18 cellular contexts compared by ENCODE assay signal in genomic region chr19:35871611-35872010, GRCh38. TPM values are rescaled to one million over a fixed set of nuclear protein-coding genes. Genes with fewer than 3 reads are reported as not detected.
DNase-seq lines count a peak whose midpoint lies in the region; ATAC-seq and TF ChIP-seq lines count a peak whose summit lies in the region.
"Had no signal": no experiment of that assay in that cellular context is flagged by ENCODE, and none has a peak within 500 bp of the region (broad histone marks: within the 10 kb centered on the region; RNA-seq: fewer than 3 reads in every experiment).

No MANE protein-coding gene starts in this region.

- peak; percentile 25 for DNase-seq in Right ventricle myocardium inferior (ENCODE audit: missing footprints)
- no peak for DNase-seq in cardiac septum (ENCODE audit: low spot score)
- peak; percentile 50 for DNase-seq in osteoblast (ENCODE audit: insufficient read length, low spot score, missing footprints)
- no peak for DNase-seq in stimulated activated CD4-positive, alpha-beta T cell treated with anti-CD3 and anti-CD28 coated beads, Interleukin-1b, Interleukin-23, amount 100 ng/mL, for 48 hours
- DNase-seq: AML-193; Caco-2; Calu3; CD4-positive, alpha-beta T cell; CD8-positive, alpha-beta T cell; DMS79 treated with DMSO at 0.1 percent for 48 hours; GF-D8 had no signal

- H3K27ac ChIP-seq in osteoblast (ENCODE audit: low read depth, low read length): no peak overlapping the region
- H3K27ac ChIP-seq: 22Rv1; A549; BLaER1 treated with 17β-estradiol and CSF1 and Interleukin-3, amounts not matched to agents 10 nM and 100 nM; C4-2B had no signal

- no peaks in the 10 kb centered on the region for H3K36me3 ChIP-seq in osteoblast (ENCODE audit: insufficient read depth, low read length)
- H3K36me3 ChIP-seq: BLaER1 treated with 17β-estradiol and CSF1 and Interleukin-3, amounts not matched to agents 10 nM and 100 nM had no signal

- no peak overlapping the region for H2AFZ ChIP-seq in osteoblast (ENCODE audit: low read length)

- H3K4me2 ChIP-seq in osteoblast (ENCODE audit: insufficient read depth, low read length): no peak overlapping the region
- H3K4me2 ChIP-seq: A549; BLaER1 treated with 17β-estradiol and CSF1 and Interleukin-3, amounts not matched to agents 10 nM and 100 nM had no signal

- TF ChIP-seq CTCF in osteoblast (IDR thresholded peaks at IDR 0.05; ENCODE audit: extremely low read depth, low read depth, low read length): no peak

- no peaks in the 10 kb centered on the region for H3K4me1 ChIP-seq in osteoblast (ENCODE audit: insufficient read depth, low read length)

- H3K4me3 ChIP-seq in osteoblast (ENCODE audit: insufficient read depth, low read length): no peak overlapping the region
- H3K4me3 ChIP-seq: A549; BLaER1 treated with 17β-estradiol and CSF1 and Interleukin-3, amounts not matched to agents 10 nM and 100 nM had no signal

- ATAC-seq in Right ventricle myocardium inferior: no peak
- ATAC-seq in GM18511 (IDR thresholded peaks at IDR 0.05; ENCODE audit: unreplicated experiment): no peak
- ATAC-seq: A549; CD8-positive, alpha-beta T cell had no signal

- no peaks in the 10 kb centered on the region for H3K79me2 ChIP-seq in osteoblast (ENCODE audit: insufficient read depth, low read length)

- intact Hi-C loops in Right ventricle myocardium inferior (cut with DNase I): no loop called here
- intact Hi-C loops in cardiac septum (cut with DNase I): no loop called here

- H3K27me3 ChIP-seq in osteoblast (ENCODE audit: insufficient read depth, low read length): peaks cover 13% of the 10 kb centered on the region

- H3K9me3 ChIP-seq in osteoblast (ENCODE audit: low read depth, low read length): no peaks in the 10 kb centered on the region
- H3K9me3 ChIP-seq: A549; BLaER1 treated with 17β-estradiol and CSF1 and Interleukin-3, amounts not matched to agents 10 nM and 100 nM; Caco-2 had no signal

- no peaks in the 10 kb centered on the region for H4K20me1 ChIP-seq in osteoblast (ENCODE audit: insufficient read depth, low read length)

RNA-seq across cellular contexts. Expression of gene APLP1, which starts 3.2 kb away (rescaled TPM):
- total RNA-seq in Right ventricle myocardium inferior: 20.5 TPM
- total RNA-seq in cardiac septum: 39.9 TPM
- 2.1 and 3.6 TPM in 2 replicates for total RNA-seq in osteoblast
- total RNA-seq: B cell; CD4-positive, alpha-beta T cell; CD8-positive, alpha-beta T cell had no signal

RNA-seq across cellular contexts. Expression of gene KIRREL2, which starts 14.9 kb away (rescaled TPM):
- not detected for total RNA-seq in Right ventricle myocardium inferior
- total RNA-seq in cardiac septum: not detected
- not detected in 2 replicates for total RNA-seq in osteoblast
- total RNA-seq: B cell had no signal

RNA-seq across cellular contexts. Expression of gene NPHS1, which starts 19.3 kb away (rescaled TPM):
- not detected for total RNA-seq in Right ventricle myocardium inferior
- total RNA-seq in cardiac septum: not detected
- total RNA-seq in osteoblast: not detected in 2 replicates
- total RNA-seq: A172; B cell; Caco-2; Calu3; CD4-positive, alpha-beta T cell had no signal

RNA-seq across cellular contexts. Expression of gene NFKBID, which starts 28.7 kb away (rescaled TPM):
- total RNA-seq in Right ventricle myocardium inferior (2.1 TPM), cardiac septum (3.1 TPM), osteoblast (4.4 and 5.8 TPM in 2 replicates)

RNA-seq across cellular contexts. Expression of gene HCST, which starts 30.7 kb away (rescaled TPM):
- total RNA-seq in Right ventricle myocardium inferior (6.3 TPM), cardiac septum (5.4 TPM), osteoblast (0.36 and 1.5 TPM in 2 replicates)
- total RNA-seq: A172, Caco-2, Calu3 had no signal

Comparison
In these comparisons a context has a peak if more than half of its experiments do, and no peak if none do; other contexts are left out.
1. DNase-seq: peak in Right ventricle myocardium inferior (single experiment) and osteoblast (single experiment); none in cardiac septum (single experiment) and stimulated activated CD4-positive, alpha-beta T cell treated with anti-CD3 and anti-CD28 coated beads, Interleukin-1b, Interleukin-23, amount 100 ng/mL, for 48 hours (single experiment).